Comparison of ENCODE assay signal across 21 cellular contexts in the genomic region with DNA sequence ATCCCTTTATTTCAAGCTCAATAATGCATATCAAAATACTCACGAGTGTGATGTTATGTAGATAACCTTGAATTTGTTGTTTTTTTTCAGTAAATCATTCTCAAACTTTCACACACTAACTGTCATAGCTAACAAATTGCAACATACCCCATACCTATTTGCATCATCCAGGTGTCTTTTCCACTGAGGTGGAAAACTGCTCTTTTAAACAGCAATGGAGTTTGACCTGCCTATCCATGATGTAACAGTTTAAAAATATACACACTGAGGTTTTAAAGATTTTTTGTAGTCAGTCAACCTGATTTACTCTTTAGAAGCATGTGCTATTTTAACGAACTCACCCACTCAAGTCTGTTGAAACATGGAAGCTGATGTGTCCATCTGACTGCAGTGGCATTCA.
A peak's percentile ranks its signal among the peaks of the same experiment; 100 is the strongest.
DNase-seq lines count a peak whose midpoint lies in the region; ATAC-seq, FAIRE-seq and TF ChIP-seq lines count a peak whose summit lies in the region.
"Had no signal": no experiment of that assay in that cellular context is flagged by ENCODE, and none has a peak within 500 bp of the region (broad histone marks: within the 10 kb centered on the region; RNA-seq: fewer than 3 reads in every experiment).

No MANE protein-coding gene starts in this region.

- CTCF ChIA-PET in A549 (lab: Yijun Ruan, JAX) (interaction anchor here (1.1 kb wide), 3 partner anchors 20 to 1050 kb away, joined by 3 to 5 read pairs (median 3); no protein-coding TSS in a partner anchor), IMR-90 (lab: Yijun Ruan, JAX) (interaction anchor here (0.6 kb wide), 1 partner anchor 843 kb away, joined by 3 read pairs; no protein-coding TSS in a partner anchor)

- H3K4me1 Mint-ChIP-seq in astrocyte (ENCODE audit: low read depth, unreplicated experiment): peaks cover 7% of the 10 kb centered on the region

- no peaks in the 10 kb centered on the region for H3K79me2 ChIP-seq in astrocyte (ENCODE audit: insufficient read depth, low read length)

- H3K56ac ChIP-seq in IMR-90 (ENCODE audit: extremely low read depth, insufficient read depth, low read length): no peak overlapping the region

- in situ Hi-C loops in IMR-90 (cut with MboI; ENCODE audit: low sequenced_read_pairs): no loop called here

- 67% methylated on average over 2 of the region's 2 CpGs for WGBS in A549 (ENCODE audit: missing lambda C conversion rate)
- WGBS in IMR-90 (ENCODE audit: extremely low coverage in 2 of 2, insufficient read length in 1 of 2), 2 experiments: no CpG with 5 or more reads among the region's 2 CpGs

- ATAC-seq in A549: no peak
- ATAC-seq in IMR-90 (ENCODE audit: low read depth): no peak
- no peak for ATAC-seq in activated CD4-positive, CD25-positive, alpha-beta regulatory T cell treated with anti-CD3 and anti-CD28 coated beads, Interleukin-2, amount 50 U/mL, for 24 hours
- no peak for ATAC-seq in GM18873 (IDR thresholded peaks at IDR 0.05; ENCODE audit: low FRiP score, unreplicated experiment)

- no peak overlapping the region for H4K8ac ChIP-seq in IMR-90 (ENCODE audit: low read depth in 2 of 2, low read length in 2 of 2)

- H3K9ac ChIP-seq in IMR-90 (ENCODE audit: low read depth, low read length) (no peak overlapping the region), astrocyte (ENCODE audit: low read length) (no peak overlapping the region)
- H3K9ac ChIP-seq: BLaER1 treated with 17β-estradiol and CSF1 and Interleukin-3, amounts not matched to agents 10 nM and 100 nM had no signal

- no peak for TF ChIP-seq RAD21 in A549 (conservative IDR thresholded peaks at IDR 0.05 in 1 of 2, IDR thresholded peaks at IDR 0.05 in 1 of 2)
- TF ChIP-seq RAD21 in IMR-90 (IDR thresholded peaks at IDR 0.05; ENCODE audit: low read length): no peak

- no peaks in the 10 kb centered on the region for H3K27me3 ChIP-seq in IMR-90 (ENCODE audit: control insufficient read depth, insufficient read depth, low read length)
- H3K27me3 ChIP-seq in astrocyte (ENCODE audit: insufficient read depth, low read length): no peaks in the 10 kb centered on the region
- H3K27me3 ChIP-seq: BLaER1 treated with 17β-estradiol and CSF1 and Interleukin-3, amounts not matched to agents 10 nM and 100 nM; MG63; SJCRH30 had no signal

- H2AK9ac ChIP-seq in IMR-90 (replicated peaks; ENCODE audit: low read depth, low read length, poor library complexity): no peak overlapping the region

- TF ChIP-seq POLR2A in A549 (IDR thresholded peaks at IDR 0.05; ENCODE audit: low read length): no peak
- TF ChIP-seq POLR2A in IMR-90 (IDR thresholded peaks at IDR 0.05; ENCODE audit: low read depth, low read length): no peak

- TF ChIP-seq CTCF in A549 (IDR thresholded peaks at IDR 0.05) (no peak), IMR-90 (conservative IDR thresholded peaks at IDR 0.05; ENCODE audit: low read depth, low read length) (no peak), astrocyte (IDR thresholded peaks at IDR 0.05; ENCODE audit: insufficient read depth, low read depth, low read length) (no peak)

- H2BK15ac ChIP-seq in IMR-90 (ENCODE audit: low read depth, low read length): no peak overlapping the region

- no TSS peak for BruUV-seq in IMR-90 (replicated peaks; lab: Mats Ljungman, UMichigan)

- H3K4ac ChIP-seq in IMR-90 (ENCODE audit: low read depth, low read length): no peak overlapping the region

- no peaks in the 10 kb centered on the region for H3K36me3 Mint-ChIP-seq in astrocyte (ENCODE audit: low read depth, unreplicated experiment)

- no peak overlapping the region for H3K4me3 Mint-ChIP-seq in astrocyte (ENCODE audit: unreplicated experiment)
- H3K4me3 Mint-ChIP-seq: CD4-positive, alpha-beta T cell had no signal

- peaks cover 13% of the 10 kb centered on the region for H3K4me1 ChIP-seq in A549
- H3K4me1 ChIP-seq in IMR-90 (ENCODE audit: control insufficient read depth, insufficient read depth, low read length): no peaks in the 10 kb centered on the region
- no peaks in the 10 kb centered on the region for H3K4me1 ChIP-seq in astrocyte (ENCODE audit: insufficient read depth, low read length)

- H4K5ac ChIP-seq in IMR-90 (ENCODE audit: low read depth, low read length): no peak overlapping the region

- H3K36me3 ChIP-seq in IMR-90 (ENCODE audit: control insufficient read depth, insufficient read depth, low read length) (no peaks in the 10 kb centered on the region), astrocyte (ENCODE audit: insufficient read depth, low read length) (no peaks in the 10 kb centered on the region)
- H3K36me3 ChIP-seq: BLaER1 treated with 17β-estradiol and CSF1 and Interleukin-3, amounts not matched to agents 10 nM and 100 nM; MG63; SJCRH30 had no signal

- no peak overlapping the region for H4K91ac ChIP-seq in IMR-90 (ENCODE audit: insufficient read depth, low read depth, low read length)

- no peak overlapping the region for H2BK120ac ChIP-seq in IMR-90 (ENCODE audit: low read depth, low read length)

- POLR2A ChIA-PET in A549 (lab: Yijun Ruan, JAX) (no interaction called here), IMR-90 (lab: Charles Lee; ENCODE audit: unreplicated experiment) (no interaction called here)

- dilution Hi-C loops in IMR-90 (cut with HindIII; ENCODE audit: low sequenced_read_pairs, unreplicated experiment): no loop called here

- H3K4me2 ChIP-seq in A549 (peak overlapping the region; percentile 43), IMR-90 (ENCODE audit: low read depth, low read length) (no peak overlapping the region), astrocyte (ENCODE audit: low read length) (no peak overlapping the region)
- H3K4me2 ChIP-seq: BLaER1 treated with 17β-estradiol and CSF1 and Interleukin-3, amounts not matched to agents 10 nM and 100 nM had no signal

- no peak overlapping the region for H2BK20ac ChIP-seq in IMR-90 (ENCODE audit: low read depth, low read length)

- H3K27ac ChIP-seq in A549: peak overlapping the region in 1 of 2 experiments; percentile 49; a peak in 4 of 6 replicates
- no peak overlapping the region for H3K27ac ChIP-seq in IMR-90 (ENCODE audit: insufficient read depth, low read length)
- H3K27ac ChIP-seq in astrocyte (ENCODE audit: low read depth, low read length): no peak overlapping the region
- H3K27ac ChIP-seq: BLaER1 treated with 17β-estradiol and CSF1 and Interleukin-3, amounts not matched to agents 10 nM and 100 nM; SJCRH30 had no signal

- no peaks in the 10 kb centered on the region for H3K9me1 ChIP-seq in IMR-90 (ENCODE audit: insufficient read depth, low read length)

- FAIRE-seq in A549 (lab: Jason Lieb, UNC) (no peak), astrocyte (lab: Jason Lieb, UNC) (peak; percentile 54)
- FAIRE-seq: GM12891, RCC 7860 had no signal

- H3K9me3 ChIP-seq in A549 (peaks cover 6% of the 10 kb centered on the region; the same call in 1 of the 3 replicates), IMR-90 (ENCODE audit: control insufficient read depth, insufficient read depth, low read length) (no peaks in the 10 kb centered on the region), astrocyte (ENCODE audit: insufficient read depth, low read depth, low read length) (no peaks in the 10 kb centered on the region)
- H3K9me3 ChIP-seq: MG63, SJCRH30 had no signal

- no peak for TF ChIP-seq EP300 in A549 (IDR thresholded peaks at IDR 0.05)

- H3K23ac ChIP-seq in IMR-90 (ENCODE audit: low read depth, low read length): no peak overlapping the region

- no peak overlapping the region for H3K18ac ChIP-seq in IMR-90 (ENCODE audit: low read depth, low read length)

- no peak overlapping the region for H2BK5ac ChIP-seq in IMR-90 (ENCODE audit: low read depth, low read length, poor library complexity, severe bottlenecking)

- H2AK5ac ChIP-seq in IMR-90 (ENCODE audit: low read depth, low read length): no peak overlapping the region

- no peaks in the 10 kb centered on the region for H3K27me3 Mint-ChIP-seq in astrocyte (ENCODE audit: low read depth, unreplicated experiment)
- H3K27me3 Mint-ChIP-seq: CD4-positive, alpha-beta T cell had no signal

- H3K79me1 ChIP-seq in IMR-90 (ENCODE audit: low read depth in 1 of 2, low read length in 2 of 2): no peaks in the 10 kb centered on the region

- H3K14ac ChIP-seq in IMR-90 (replicated peaks; ENCODE audit: low read depth, low read length): no peak overlapping the region

- H3K4me3 ChIP-seq in A549 (no peak overlapping the region), IMR-90 (ENCODE audit: insufficient read depth, low read depth, low read length) (no peak overlapping the region), astrocyte (ENCODE audit: insufficient read depth, low read depth, low read length) (no peak overlapping the region)
- H3K4me3 ChIP-seq: BLaER1 treated with 17β-estradiol and CSF1 and Interleukin-3, amounts not matched to agents 10 nM and 100 nM; MG63; SJCRH30 had no signal

- no peak overlapping the region for H3K27ac Mint-ChIP-seq in astrocyte (ENCODE audit: unreplicated experiment)
- H3K27ac Mint-ChIP-seq: CD4-positive, alpha-beta T cell had no signal

- H2AFZ ChIP-seq in IMR-90 (replicated peaks; ENCODE audit: low read length, poor library complexity) (no peak overlapping the region), astrocyte (ENCODE audit: low read depth, low read length) (no peak overlapping the region)

- intact Hi-C loops in IMR-90 (cut with micrococcal nuclease): no loop called here

- no peaks in the 10 kb centered on the region for H4K20me1 ChIP-seq in IMR-90 (ENCODE audit: insufficient read depth, low read length)
- H4K20me1 ChIP-seq in astrocyte (ENCODE audit: insufficient read depth, low read length): no peaks in the 10 kb centered on the region
- H4K20me1 ChIP-seq: BLaER1 treated with 17β-estradiol and CSF1 and Interleukin-3, amounts not matched to agents 10 nM and 100 nM had no signal

- H3K9me3 Mint-ChIP-seq in astrocyte (ENCODE audit: unreplicated experiment): peaks cover 4% of the 10 kb centered on the region

- no peak for DNase-seq in A549 (ENCODE audit: low read depth in 1 of 2, low spot score in 1 of 2)
- DNase-seq in IMR-90: no peak
- no peak for DNase-seq in astrocyte (ENCODE audit: low read depth)
- peak; percentile 31 for DNase-seq in kidney tubule cell (ENCODE audit: low spot score)
- DNase-seq in D341Med (ENCODE audit: low spot score): no peak
- DNase-seq in SK-N-DZ (ENCODE audit: low spot score): no peak
- DNase-seq: 8988T; CD4-positive, alpha-beta T cell; DMS79 treated with DMSO at 0.1 percent for 48 hours; GF-D8; KBM-7; MG63; NCI-H1105 treated with DMSO at 0.1 percent for 48 hours; NCI-H2029; NCI-H526 treated with DMSO at 0.1 percent for 48 hours had no signal

TF ChIP-seq in A549, 52 proteins besides CTCF, POLR2A, EP300 and RAD21:
- TF ChIP-seq CEBPB (IDR thresholded peaks at IDR 0.05): 0 out of 4 replicates have a peak, but pooled peaks have one; percentile 3 to 36
- no peak for TF ChIP-seq HEYL (CRISPR knock-in tag; IDR thresholded peaks at IDR 0.05)

TF ChIP-seq in IMR-90, 13 proteins besides CTCF, POLR2A, EP300 and RAD21:
- TF ChIP-seq CEBPB (IDR thresholded peaks at IDR 0.05; ENCODE audit: low read depth, low read length) (peak; percentile 7; the same call in 1 of the 2 replicates), RFX5 (IDR thresholded peaks at IDR 0.05; ENCODE audit: low read depth, low read length) (no peak), FOS (IDR thresholded peaks at IDR 0.05; ENCODE audit: low read depth, low read length) (no peak)
